1 cellular context compared by ENCODE assay signal in the genomic region with DNA sequence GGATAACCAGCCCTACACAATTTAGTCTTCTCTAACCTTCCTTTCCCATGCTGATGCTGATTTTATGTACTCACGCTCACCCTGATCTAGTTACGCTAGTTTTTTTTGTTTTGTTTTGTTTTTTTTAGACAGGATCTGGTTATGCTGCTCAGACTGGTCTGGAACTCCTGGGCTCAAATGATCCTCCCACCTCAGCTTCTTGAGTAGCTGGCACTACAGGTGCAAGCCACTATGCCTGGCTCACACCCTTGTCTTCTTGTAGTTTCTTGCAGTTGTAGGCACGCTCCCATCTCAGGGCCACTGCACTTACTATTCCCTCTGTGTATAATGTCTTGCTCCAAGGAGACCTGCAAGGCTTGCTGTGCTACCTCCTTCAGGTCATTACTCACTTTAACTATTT.
TF ChIP-seq lines count a peak whose summit lies in the region.

No MANE protein-coding gene starts in this region.

TF ChIP-seq in WTC11, 78 proteins besides CTCF, POLR2A, EP300 and RAD21:
- TF ChIP-seq, protein P1, sequence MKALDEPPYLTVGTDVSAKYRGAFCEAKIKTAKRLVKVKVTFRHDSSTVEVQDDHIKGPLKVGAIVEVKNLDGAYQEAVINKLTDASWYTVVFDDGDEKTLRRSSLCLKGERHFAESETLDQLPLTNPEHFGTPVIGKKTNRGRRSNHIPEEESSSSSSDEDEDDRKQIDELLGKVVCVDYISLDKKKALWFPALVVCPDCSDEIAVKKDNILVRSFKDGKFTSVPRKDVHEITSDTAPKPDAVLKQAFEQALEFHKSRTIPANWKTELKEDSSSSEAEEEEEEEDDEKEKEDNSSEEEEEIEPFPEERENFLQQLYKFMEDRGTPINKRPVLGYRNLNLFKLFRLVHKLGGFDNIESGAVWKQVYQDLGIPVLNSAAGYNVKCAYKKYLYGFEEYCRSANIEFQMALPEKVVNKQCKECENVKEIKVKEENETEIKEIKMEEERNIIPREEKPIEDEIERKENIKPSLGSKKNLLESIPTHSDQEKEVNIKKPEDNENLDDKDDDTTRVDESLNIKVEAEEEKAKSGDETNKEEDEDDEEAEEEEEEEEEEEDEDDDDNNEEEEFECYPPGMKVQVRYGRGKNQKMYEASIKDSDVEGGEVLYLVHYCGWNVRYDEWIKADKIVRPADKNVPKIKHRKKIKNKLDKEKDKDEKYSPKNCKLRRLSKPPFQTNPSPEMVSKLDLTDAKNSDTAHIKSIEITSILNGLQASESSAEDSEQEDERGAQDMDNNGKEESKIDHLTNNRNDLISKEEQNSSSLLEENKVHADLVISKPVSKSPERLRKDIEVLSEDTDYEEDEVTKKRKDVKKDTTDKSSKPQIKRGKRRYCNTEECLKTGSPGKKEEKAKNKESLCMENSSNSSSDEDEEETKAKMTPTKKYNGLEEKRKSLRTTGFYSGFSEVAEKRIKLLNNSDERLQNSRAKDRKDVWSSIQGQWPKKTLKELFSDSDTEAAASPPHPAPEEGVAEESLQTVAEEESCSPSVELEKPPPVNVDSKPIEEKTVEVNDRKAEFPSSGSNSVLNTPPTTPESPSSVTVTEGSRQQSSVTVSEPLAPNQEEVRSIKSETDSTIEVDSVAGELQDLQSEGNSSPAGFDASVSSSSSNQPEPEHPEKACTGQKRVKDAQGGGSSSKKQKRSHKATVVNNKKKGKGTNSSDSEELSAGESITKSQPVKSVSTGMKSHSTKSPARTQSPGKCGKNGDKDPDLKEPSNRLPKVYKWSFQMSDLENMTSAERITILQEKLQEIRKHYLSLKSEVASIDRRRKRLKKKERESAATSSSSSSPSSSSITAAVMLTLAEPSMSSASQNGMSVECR (CRISPR knock-in tag; IDR thresholded peaks at IDR 0.05; ENCODE audit: borderline replicate concordance), result no peak
- TF ChIP-seq, protein P2, sequence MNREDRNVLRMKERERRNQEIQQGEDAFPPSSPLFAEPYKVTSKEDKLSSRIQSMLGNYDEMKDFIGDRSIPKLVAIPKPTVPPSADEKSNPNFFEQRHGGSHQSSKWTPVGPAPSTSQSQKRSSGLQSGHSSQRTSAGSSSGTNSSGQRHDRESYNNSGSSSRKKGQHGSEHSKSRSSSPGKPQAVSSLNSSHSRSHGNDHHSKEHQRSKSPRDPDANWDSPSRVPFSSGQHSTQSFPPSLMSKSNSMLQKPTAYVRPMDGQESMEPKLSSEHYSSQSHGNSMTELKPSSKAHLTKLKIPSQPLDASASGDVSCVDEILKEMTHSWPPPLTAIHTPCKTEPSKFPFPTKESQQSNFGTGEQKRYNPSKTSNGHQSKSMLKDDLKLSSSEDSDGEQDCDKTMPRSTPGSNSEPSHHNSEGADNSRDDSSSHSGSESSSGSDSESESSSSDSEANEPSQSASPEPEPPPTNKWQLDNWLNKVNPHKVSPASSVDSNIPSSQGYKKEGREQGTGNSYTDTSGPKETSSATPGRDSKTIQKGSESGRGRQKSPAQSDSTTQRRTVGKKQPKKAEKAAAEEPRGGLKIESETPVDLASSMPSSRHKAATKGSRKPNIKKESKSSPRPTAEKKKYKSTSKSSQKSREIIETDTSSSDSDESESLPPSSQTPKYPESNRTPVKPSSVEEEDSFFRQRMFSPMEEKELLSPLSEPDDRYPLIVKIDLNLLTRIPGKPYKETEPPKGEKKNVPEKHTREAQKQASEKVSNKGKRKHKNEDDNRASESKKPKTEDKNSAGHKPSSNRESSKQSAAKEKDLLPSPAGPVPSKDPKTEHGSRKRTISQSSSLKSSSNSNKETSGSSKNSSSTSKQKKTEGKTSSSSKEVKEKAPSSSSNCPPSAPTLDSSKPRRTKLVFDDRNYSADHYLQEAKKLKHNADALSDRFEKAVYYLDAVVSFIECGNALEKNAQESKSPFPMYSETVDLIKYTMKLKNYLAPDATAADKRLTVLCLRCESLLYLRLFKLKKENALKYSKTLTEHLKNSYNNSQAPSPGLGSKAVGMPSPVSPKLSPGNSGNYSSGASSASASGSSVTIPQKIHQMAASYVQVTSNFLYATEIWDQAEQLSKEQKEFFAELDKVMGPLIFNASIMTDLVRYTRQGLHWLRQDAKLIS (CRISPR knock-in tag; IDR thresholded peaks at IDR 0.05; ENCODE audit: borderline replicate concordance), result no peak
- TF ChIP-seq SP1 (CRISPR knock-in tag; conservative IDR thresholded peaks at IDR 0.05), result no peak
- no peak for TF ChIP-seq MXD4 (CRISPR knock-in tag; IDR thresholded peaks at IDR 0.05; ENCODE audit: borderline replicate concordance)
- TF ChIP-seq, protein P3, sequence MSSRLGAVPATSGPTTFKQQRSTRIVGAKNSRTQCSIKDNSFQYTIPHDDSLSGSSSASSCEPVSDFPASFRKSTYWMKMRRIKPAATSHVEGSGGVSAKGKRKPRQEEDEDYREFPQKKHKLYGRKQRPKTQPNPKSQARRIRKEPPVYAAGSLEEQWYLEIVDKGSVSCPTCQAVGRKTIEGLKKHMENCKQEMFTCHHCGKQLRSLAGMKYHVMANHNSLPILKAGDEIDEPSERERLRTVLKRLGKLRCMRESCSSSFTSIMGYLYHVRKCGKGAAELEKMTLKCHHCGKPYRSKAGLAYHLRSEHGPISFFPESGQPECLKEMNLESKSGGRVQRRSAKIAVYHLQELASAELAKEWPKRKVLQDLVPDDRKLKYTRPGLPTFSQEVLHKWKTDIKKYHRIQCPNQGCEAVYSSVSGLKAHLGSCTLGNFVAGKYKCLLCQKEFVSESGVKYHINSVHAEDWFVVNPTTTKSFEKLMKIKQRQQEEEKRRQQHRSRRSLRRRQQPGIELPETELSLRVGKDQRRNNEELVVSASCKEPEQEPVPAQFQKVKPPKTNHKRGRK (CRISPR knock-in tag; IDR thresholded peaks at IDR 0.05; ENCODE audit: borderline replicate concordance), result no peak
- TF ChIP-seq, protein P4, sequence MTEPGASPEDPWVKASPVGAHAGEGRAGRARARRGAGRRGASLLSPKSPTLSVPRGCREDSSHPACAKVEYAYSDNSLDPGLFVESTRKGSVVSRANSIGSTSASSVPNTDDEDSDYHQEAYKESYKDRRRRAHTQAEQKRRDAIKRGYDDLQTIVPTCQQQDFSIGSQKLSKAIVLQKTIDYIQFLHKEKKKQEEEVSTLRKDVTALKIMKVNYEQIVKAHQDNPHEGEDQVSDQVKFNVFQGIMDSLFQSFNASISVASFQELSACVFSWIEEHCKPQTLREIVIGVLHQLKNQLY (CRISPR knock-in tag; IDR thresholded peaks at IDR 0.05), result no peak
- no peak for TF ChIP-seq CBFB (CRISPR knock-in tag; IDR thresholded peaks at IDR 0.05; ENCODE audit: low read depth)
- TF ChIP-seq RORB (CRISPR knock-in tag; IDR thresholded peaks at IDR 0.05), result no peak
- TF ChIP-seq NR2C2 (CRISPR knock-in tag; IDR thresholded peaks at IDR 0.05), result no peak
- TF ChIP-seq, protein P5, sequence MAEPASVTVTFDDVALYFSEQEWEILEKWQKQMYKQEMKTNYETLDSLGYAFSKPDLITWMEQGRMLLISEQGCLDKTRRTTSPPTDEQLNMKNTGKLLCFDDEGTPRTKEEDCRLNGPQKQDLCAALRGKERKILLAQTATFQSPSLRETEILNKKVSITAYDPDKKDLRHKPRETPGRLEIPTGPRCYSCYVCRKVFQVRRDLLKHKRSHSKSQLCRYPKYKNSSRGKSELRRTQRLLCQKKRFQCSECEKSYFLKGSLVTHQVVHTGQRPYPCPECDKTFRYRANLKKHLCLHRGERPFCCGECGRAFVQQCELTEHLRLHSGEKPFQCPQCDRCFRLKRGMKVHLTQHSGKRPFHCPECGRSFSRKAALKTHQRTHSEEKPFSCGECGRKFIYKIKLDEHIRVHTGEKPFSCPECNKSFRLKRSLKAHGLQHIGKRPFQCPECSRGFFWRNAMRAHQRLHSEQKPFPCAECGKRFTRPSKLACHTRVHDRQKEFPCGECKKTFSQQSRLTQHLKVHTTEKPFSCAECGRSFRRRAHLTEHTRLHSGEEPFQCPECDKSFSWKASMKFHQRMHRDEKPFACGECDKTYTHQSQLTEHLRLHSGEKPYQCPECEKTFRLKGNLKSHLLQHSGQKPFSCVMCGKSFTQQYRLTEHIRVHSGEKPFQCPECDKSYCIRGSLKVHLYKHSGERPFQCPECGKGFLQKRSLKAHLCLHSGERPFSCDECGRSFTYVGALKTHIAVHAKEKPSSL (CRISPR knock-in tag; conservative IDR thresholded peaks at IDR 0.05), result no peak
- TF ChIP-seq, protein P6, sequence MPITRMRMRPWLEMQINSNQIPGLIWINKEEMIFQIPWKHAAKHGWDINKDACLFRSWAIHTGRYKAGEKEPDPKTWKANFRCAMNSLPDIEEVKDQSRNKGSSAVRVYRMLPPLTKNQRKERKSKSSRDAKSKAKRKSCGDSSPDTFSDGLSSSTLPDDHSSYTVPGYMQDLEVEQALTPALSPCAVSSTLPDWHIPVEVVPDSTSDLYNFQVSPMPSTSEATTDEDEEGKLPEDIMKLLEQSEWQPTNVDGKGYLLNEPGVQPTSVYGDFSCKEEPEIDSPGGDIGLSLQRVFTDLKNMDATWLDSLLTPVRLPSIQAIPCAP (CRISPR knock-in tag; IDR thresholded peaks at IDR 0.05), result no peak
- TF ChIP-seq, protein P7, sequence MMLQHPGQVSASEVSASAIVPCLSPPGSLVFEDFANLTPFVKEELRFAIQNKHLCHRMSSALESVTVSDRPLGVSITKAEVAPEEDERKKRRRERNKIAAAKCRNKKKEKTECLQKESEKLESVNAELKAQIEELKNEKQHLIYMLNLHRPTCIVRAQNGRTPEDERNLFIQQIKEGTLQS (CRISPR knock-in tag; conservative IDR thresholded peaks at IDR 0.05), result no peak
